In genomic region chr18:58186258-58186948, GRCh38 we compare ENCODE assay signal across 10 cellular contexts.
A peak's percentile ranks its signal among the peaks of the same experiment; 100 is the strongest.
DNase-seq lines count a peak whose midpoint lies in the region; ATAC-seq and TF ChIP-seq lines count a peak whose summit lies in the region.
"Had no signal": no experiment of that assay in that cellular context is flagged by ENCODE, and none has a peak within 500 bp of the region (broad histone marks: within the 10 kb centered on the region; RNA-seq: fewer than 3 reads in every experiment).

No MANE protein-coding gene starts in this region.

- TF ChIP-seq CTCF in thyroid gland (IDR thresholded peaks at IDR 0.05): no peak

- POLR2A ChIA-PET in CD4-positive, alpha-beta memory T cell (lab: Charles Lee; ENCODE audit: partially characterized antibody): no interaction called here
- POLR2A ChIA-PET in activated CD4-positive, alpha-beta T cell treated with anti-CD3 and anti-CD28 coated beads for 36 hours (lab: Charles Lee): no interaction called here

- peaks cover 45 to 65% of the 10 kb centered on the region in 2 donors for H3K4me1 ChIP-seq in thyroid gland
- H3K4me1 ChIP-seq in CD4-positive, alpha-beta memory T cell (ENCODE audit: insufficient read depth, low read length): no peaks in the 10 kb centered on the region
- H3K4me1 ChIP-seq: uterus had no signal

- no peak overlapping the region for H3K27ac Mint-ChIP-seq in CD4-positive, alpha-beta memory T cell
- no peak overlapping the region for H3K27ac Mint-ChIP-seq in activated CD4-positive, alpha-beta T cell treated with anti-CD3 and anti-CD28 coated beads for 36 hours

- 44 to 52% methylated on average over 6 of the region's 6 CpGs for WGBS in thyroid gland, 2 donors

- no peaks in the 10 kb centered on the region for H3K4me1 Mint-ChIP-seq in CD4-positive, alpha-beta memory T cell
- H3K4me1 Mint-ChIP-seq in activated CD4-positive, alpha-beta T cell treated with anti-CD3 and anti-CD28 coated beads for 36 hours: no peaks in the 10 kb centered on the region

- no peak overlapping the region for H3K4me3 Mint-ChIP-seq in CD4-positive, alpha-beta memory T cell
- no peak overlapping the region for H3K4me3 Mint-ChIP-seq in activated CD4-positive, alpha-beta T cell treated with anti-CD3 and anti-CD28 coated beads for 36 hours

- H3K36me3 ChIP-seq in thyroid gland: no peaks in the 10 kb centered on the region
- no peaks in the 10 kb centered on the region for H3K36me3 ChIP-seq in CD4-positive, alpha-beta memory T cell (ENCODE audit: insufficient read depth, low read length)
- H3K36me3 ChIP-seq: uterus had no signal

- CTCF ChIA-PET in CD4-positive, alpha-beta memory T cell (lab: Charles Lee; ENCODE audit: partially characterized antibody): no interaction called here
- CTCF ChIA-PET in activated CD4-positive, alpha-beta T cell treated with anti-CD3 and anti-CD28 coated beads for 36 hours (lab: Charles Lee): no interaction called here

- ATAC-seq in activated CD4-positive, alpha-beta T cell treated with anti-CD3 and anti-CD28 coated beads for 36 hours: no peak

- peak overlapping the region; percentile 82 to 89 (median 83) for H3K27ac ChIP-seq in thyroid gland
- no peak overlapping the region for H3K27ac ChIP-seq in CD4-positive, alpha-beta memory T cell (ENCODE audit: low read depth, low read length)
- H3K27ac ChIP-seq: uterus had no signal

- no peaks in the 10 kb centered on the region for H3K27me3 ChIP-seq in thyroid gland
- no peaks in the 10 kb centered on the region for H3K27me3 ChIP-seq in CD4-positive, alpha-beta memory T cell (ENCODE audit: insufficient read depth, low read length)
- H3K27me3 ChIP-seq: uterus had no signal

- intact Hi-C loops in thyroid gland (cut with DNase I): loop anchor here (10.0 kb wide), 1 partner anchor 128 kb away; no protein-coding TSS in a partner anchor
- intact Hi-C loops in CD4-positive, alpha-beta memory T cell (cut with micrococcal nuclease): loop anchor here (10.0 kb wide), 1 partner anchor 308 kb away; no protein-coding TSS in a partner anchor
- intact Hi-C loops in activated CD4-positive, alpha-beta T cell treated with anti-CD3 and anti-CD28 coated beads for 36 hours (cut with DNase I, micrococcal nuclease): no loop called here

- no peak overlapping the region for H3K4me3 ChIP-seq in thyroid gland (replicated peaks in 1 of 3)
- no peak overlapping the region for H3K4me3 ChIP-seq in CD4-positive, alpha-beta memory T cell (ENCODE audit: low read length in 2 of 2)
- H3K4me3 ChIP-seq: uterus had no signal

- H3K27me3 Mint-ChIP-seq in CD4-positive, alpha-beta memory T cell: no peaks in the 10 kb centered on the region
- H3K27me3 Mint-ChIP-seq in activated CD4-positive, alpha-beta T cell treated with anti-CD3 and anti-CD28 coated beads for 36 hours: no peaks in the 10 kb centered on the region

- H3K9me3 Mint-ChIP-seq in CD4-positive, alpha-beta memory T cell: no peaks in the 10 kb centered on the region
- no peaks in the 10 kb centered on the region for H3K9me3 Mint-ChIP-seq in activated CD4-positive, alpha-beta T cell treated with anti-CD3 and anti-CD28 coated beads for 36 hours (ENCODE audit: low read depth)

- DNase-seq in NOMO-1 treated with DMSO at 0.1 percent for 48 hours (lab: John Stamatoyannopoulos, UW; ENCODE audit: unreplicated experiment) (peak; percentile 12), NOMO-1 treated with dmso at 0.1 percent for 144 hours (lab: John Stamatoyannopoulos, UW; ENCODE audit: unreplicated experiment) (no peak), amniotic epithelial cell (ENCODE audit: low read depth) (peak; percentile 67), islet precursor cell (peak; percentile 97), thyroid gland (peak; percentile 85 to 90), NCI-H524 treated with DMSO at 0.1 percent for 48 hours (lab: John Stamatoyannopoulos, UW) (no peak)
- no peak for DNase-seq in CD4-positive, alpha-beta memory T cell
- no peak for DNase-seq in activated CD4-positive, alpha-beta T cell treated with anti-CD3 and anti-CD28 coated beads for 36 hours
- DNase-seq: activated CD4-positive, alpha-beta T cell treated with anti-CD3 and anti-CD28 coated beads for 4 hours; uterus had no signal

- TF ChIP-seq POLR2A in thyroid gland (IDR thresholded peaks at IDR 0.05): peak in 1 of 2 donors; percentile 61

- H3K9me3 ChIP-seq in thyroid gland: no peaks in the 10 kb centered on the region
- no peaks in the 10 kb centered on the region for H3K9me3 ChIP-seq in CD4-positive, alpha-beta memory T cell (ENCODE audit: control insufficient read depth in 1 of 2, low read length in 2 of 2)
- H3K9me3 ChIP-seq: uterus had no signal

- H3K36me3 Mint-ChIP-seq in CD4-positive, alpha-beta memory T cell: no peaks in the 10 kb centered on the region
- no peaks in the 10 kb centered on the region for H3K36me3 Mint-ChIP-seq in activated CD4-positive, alpha-beta T cell treated with anti-CD3 and anti-CD28 coated beads for 36 hours (ENCODE audit: low read depth)

Comparison
In these comparisons a context has a peak if more than half of its experiments do, and no peak if none do; other contexts are left out.
1. DNase-seq: peak in NOMO-1 treated with DMSO at 0.1 percent for 48 hours (single experiment), amniotic epithelial cell (single experiment), islet precursor cell (single experiment) and thyroid gland (2 of 2); none in NOMO-1 treated with dmso at 0.1 percent for 144 hours (single experiment), NCI-H524 treated with DMSO at 0.1 percent for 48 hours (single experiment), CD4-positive, alpha-beta memory T cell (0 of 5) and activated CD4-positive, alpha-beta T cell treated with anti-CD3 and anti-CD28 coated beads for 36 hours (single experiment).
2. intact Hi-C loops: an anchor here in thyroid gland (10.0 kb wide) and CD4-positive, alpha-beta memory T cell (10.0 kb wide); none called in activated CD4-positive, alpha-beta T cell treated with anti-CD3 and anti-CD28 coated beads for 36 hours.